31 cellular contexts compared by ENCODE assay signal in the genomic region with DNA sequence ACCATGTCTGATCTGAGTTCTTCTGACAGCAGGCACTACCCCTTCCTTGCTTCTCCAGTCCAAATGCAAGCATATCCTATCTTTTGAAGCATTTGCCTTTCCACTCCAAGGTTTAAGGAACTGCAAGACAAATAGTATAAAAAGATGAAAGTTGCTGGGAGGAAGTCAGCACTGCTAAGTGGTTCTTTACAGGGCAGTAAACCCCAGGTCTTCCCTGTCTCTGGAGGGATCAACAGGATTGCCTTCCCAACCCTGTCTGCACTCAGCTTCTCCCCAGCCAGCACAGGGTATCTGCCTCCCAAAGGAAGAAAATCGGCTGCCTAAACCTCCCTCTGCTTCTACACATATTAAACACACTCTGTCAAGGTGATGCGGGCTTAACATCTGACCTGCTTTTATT. TPM values are rescaled to one million over a fixed set of nuclear protein-coding genes. Genes with fewer than 3 reads are reported as not detected.
"Had no signal": no experiment of that assay in that cellular context is flagged by ENCODE, and none has a peak within 500 bp of the region (broad histone marks: within the 10 kb centered on the region; RNA-seq: fewer than 3 reads in every experiment).

No MANE protein-coding gene starts in this region.

- H3K36me3 Mint-ChIP-seq: activated naive CD8-positive, alpha-beta T cell had no signal

- H3K27me3 Mint-ChIP-seq: activated B cell treated with CpG ODN at 0.5 μM for 24 hours; activated CD8-positive, alpha-beta T cell treated with anti-CD3 and anti-CD28 coated beads for 36 hours; central memory CD8-positive, alpha-beta T cell had no signal

- H3K4me1 ChIP-seq: esophagus squamous epithelium, gastroesophageal sphincter had no signal

- ATAC-seq: activated CD4-positive, CD25-positive, alpha-beta regulatory T cell treated with anti-CD3 and anti-CD28 coated beads, Interleukin-2, amount 50 U/mL, for 24 hours; activated CD8-positive, alpha-beta T cell treated with anti-CD3 and anti-CD28 coated beads for 36 hours; activated T-cell treated with anti-CD3 and anti-CD28 coated beads, Interleukin-2, amount 50 U/mL, for 4 hours; activated T-helper 17 cell treated with anti-CD3 and anti-CD28 coated beads, Interleukin-2, amount 50 U/mL, for 72 hours; gastroesophageal sphincter had no signal

- H3K4me1 Mint-ChIP-seq: activated B cell treated with CpG ODN at 0.5 μM for 24 hours; activated T-helper 17 cell treated with anti-CD3 and anti-CD28 coated beads, Interleukin-2, amount 50 U/mL, for 72 hours; central memory CD8-positive, alpha-beta T cell had no signal

- H3K36me3 ChIP-seq: brain microvascular endothelial cell, esophagus squamous epithelium, gastroesophageal sphincter had no signal

- H3K4me3 Mint-ChIP-seq: activated B cell treated with CpG ODN at 0.5 μM for 24 hours; activated CD8-positive, alpha-beta T cell treated with anti-CD3 and anti-CD28 coated beads for 36 hours; activated naive CD8-positive, alpha-beta T cell; activated T-cell treated with anti-CD3 and anti-CD28 coated beads, Interleukin-2, amount 50 U/mL, for 4 hours; activated T-helper 17 cell treated with anti-CD3 and anti-CD28 coated beads, Interleukin-2, amount 50 U/mL, for 72 hours; central memory CD8-positive, alpha-beta T cell had no signal

- H3K9me3 ChIP-seq: esophagus squamous epithelium had no signal

- FAIRE-seq: astrocyte, colon, endometrium, endothelial cell of umbilical vein had no signal

- H3K27ac ChIP-seq: brain microvascular endothelial cell, epithelial cell of prostate, esophagus squamous epithelium, gastroesophageal sphincter had no signal

- H3K4me3 ChIP-seq: esophagus squamous epithelium, gastroesophageal sphincter had no signal

- H3K27ac Mint-ChIP-seq: activated B cell treated with CpG ODN at 0.5 μM for 24 hours; activated CD8-positive, alpha-beta T cell treated with anti-CD3 and anti-CD28 coated beads for 36 hours; activated naive CD8-positive, alpha-beta T cell; activated T-helper 17 cell treated with anti-CD3 and anti-CD28 coated beads, Interleukin-2, amount 50 U/mL, for 72 hours had no signal

- H3K27me3 ChIP-seq: brain microvascular endothelial cell had no signal

- H3K9me3 Mint-ChIP-seq: activated B cell treated with CpG ODN at 0.5 μM for 24 hours; activated CD8-positive, alpha-beta T cell treated with anti-CD3 and anti-CD28 coated beads for 36 hours; activated T-cell treated with anti-CD3 and anti-CD28 coated beads, Interleukin-2, amount 50 U/mL, for 4 hours had no signal

- DNase-seq: activated B cell treated with CpG ODN at 0.5 μM for 24 hours; activated CD4-positive, alpha-beta T cell treated with anti-CD3 and anti-CD28 coated beads for 48 hours; activated CD4-positive, alpha-beta T cell treated with anti-CD3 and anti-CD28 coated beads, Interleukin-2, amount 50 U/mL, for 1 hour; activated CD4-positive, alpha-beta T cell treated with anti-CD3 and anti-CD28 coated beads, Interleukin-2, amount 50 U/mL, for 48 hours; activated CD8-positive, alpha-beta memory T cell treated with anti-CD3 and anti-CD28 coated beads for 24 hours; activated CD8-positive, alpha-beta T cell treated with anti-CD3 and anti-CD28 coated beads for 36 hours; activated effector memory CD4-positive, alpha-beta T cell treated with Interleukin-2 at 50 U/mL for 16 hours; activated gamma-delta T cell treated with Interleukin-2 at 50 U/mL for 16 hours; activated naive CD4-positive, alpha-beta T cell treated with anti-CD3 and anti-CD28 coated beads, Interleukin-2, amount 50 U/mL, for 16 hours; activated naive CD4-positive, alpha-beta T cell treated with Interleukin-2 at 50 U/mL for 16 hours; activated T-cell treated with anti-CD3 and anti-CD28 coated beads, Interleukin-2, amount 50 U/mL, for 4 hours; amniotic stem cell; anterior cingulate cortex; brain microvascular endothelial cell; cortex of kidney; dermis blood vessel endothelial cell; effector CD4-positive, alpha-beta T cell; esophagus squamous epithelium; foreskin melanocyte; T-helper 2 cell had no signal

RNA-seq across cellular contexts. Expression of a gene that starts 46.8 kb away (rescaled TPM):
- total RNA-seq: activated CD8-positive, alpha-beta T cell treated with anti-CD3 and anti-CD28 coated beads for 36 hours; activated T-helper 17 cell treated with anti-CD3 and anti-CD28 coated beads, Interleukin-2, amount 50 U/mL, for 72 hours; endothelial cell of umbilical vein; T-helper 1 cell treated with Interleukin-12 subunit alpha and Interleukin-12 subunit beta and Interleukin-4 antibody, amounts not matched to agents 30 ng/mL and 1 ng/mL, for 36 hours had no signal
- polyA plus RNA-seq: endothelial cell of umbilical vein had no signal
